Comparison of ENCODE assay signal across 12 cellular contexts in genomic region chr7:66768865-66769832, GRCh38. TPM values are rescaled to one million over a fixed set of nuclear protein-coding genes. Genes with fewer than 3 reads are reported as not detected.
A peak's percentile ranks its signal among the peaks of the same experiment; 100 is the strongest.
DNase-seq lines count a peak whose midpoint lies in the region; ATAC-seq lines count a peak whose summit lies in the region.
"Had no signal": no experiment of that assay in that cellular context is flagged by ENCODE, and none has a peak within 500 bp of the region (broad histone marks: within the 10 kb centered on the region; RNA-seq: fewer than 3 reads in every experiment).

No MANE protein-coding gene starts in this region.

- H3K4me3 ChIP-seq in naive thymus-derived CD4-positive, alpha-beta T cell (ENCODE audit: low read length): no peak overlapping the region

- H3K27me3 ChIP-seq in naive thymus-derived CD4-positive, alpha-beta T cell (ENCODE audit: control insufficient read depth in 2 of 2, insufficient read depth in 2 of 2, low read length in 2 of 2): no peaks in the 10 kb centered on the region

- H3K4me3 Mint-ChIP-seq in activated T-helper 17 cell treated with anti-CD3 and anti-CD28 coated beads, Interleukin-2, amount 50 U/mL, for 72 hours: no peak overlapping the region
- H3K4me3 Mint-ChIP-seq in naive thymus-derived CD4-positive, alpha-beta T cell: peak overlapping the region in 1 of 10 donors; percentile 12

- H3K27ac Mint-ChIP-seq in activated T-helper 17 cell treated with anti-CD3 and anti-CD28 coated beads, Interleukin-2, amount 50 U/mL, for 72 hours: peak overlapping the region; percentile 1
- peak overlapping the region in 7 of 9 donors; percentile 9 to 86 (median 74) for H3K27ac Mint-ChIP-seq in naive thymus-derived CD4-positive, alpha-beta T cell

- H3K9me3 ChIP-seq in naive thymus-derived CD4-positive, alpha-beta T cell (ENCODE audit: control insufficient read depth in 2 of 3, low read length in 3 of 3): no peaks in the 10 kb centered on the region

- no peaks in the 10 kb centered on the region for H3K27me3 Mint-ChIP-seq in activated T-helper 17 cell treated with anti-CD3 and anti-CD28 coated beads, Interleukin-2, amount 50 U/mL, for 72 hours
- H3K27me3 Mint-ChIP-seq in naive thymus-derived CD4-positive, alpha-beta T cell: no peaks in the 10 kb centered on the region

- H3K9me3 Mint-ChIP-seq in activated T-helper 17 cell treated with anti-CD3 and anti-CD28 coated beads, Interleukin-2, amount 50 U/mL, for 72 hours: no peaks in the 10 kb centered on the region
- H3K9me3 Mint-ChIP-seq in naive thymus-derived CD4-positive, alpha-beta T cell: no peaks in the 10 kb centered on the region

- DNase-seq in EL: peak; percentile 34
- DNase-seq in naive thymus-derived CD4-positive, alpha-beta T cell: no peak
- DNase-seq in stimulated activated naive CD4-positive, alpha-beta T cell treated with Interleukin-2 at 50 U/mL for 16 hours (lab: John Stamatoyannopoulos, UW): no peak
- DNase-seq in NCI-H1048 (lab: John Stamatoyannopoulos, UW): no peak
- DNase-seq in central memory CD4-positive, alpha-beta T cell: no peak
- DNase-seq: activated CD4-positive, alpha-beta T cell treated with anti-CD3 and anti-CD28 coated beads, Interleukin-2, amount 50 U/mL, for 48 hours; activated naive CD4-positive, alpha-beta T cell; COR-L47; NCI-H1694 had no signal

- ATAC-seq in HG02610 (IDR thresholded peaks at IDR 0.05; ENCODE audit: unreplicated experiment) (peak; percentile 67), HG02840 (IDR thresholded peaks at IDR 0.05; ENCODE audit: low FRiP score, unreplicated experiment) (no peak)
- no peak for ATAC-seq in activated T-helper 17 cell treated with anti-CD3 and anti-CD28 coated beads, Interleukin-2, amount 50 U/mL, for 72 hours (replicated peaks)
- ATAC-seq in naive thymus-derived CD4-positive, alpha-beta T cell: peak; percentile 21

- peaks cover 30% of the 10 kb centered on the region for H3K4me1 Mint-ChIP-seq in activated T-helper 17 cell treated with anti-CD3 and anti-CD28 coated beads, Interleukin-2, amount 50 U/mL, for 72 hours
- peaks cover 26 to 64% (median 55%) of the 10 kb centered on the region in 7 donors for H3K4me1 Mint-ChIP-seq in naive thymus-derived CD4-positive, alpha-beta T cell

- POLR2A ChIA-PET in naive thymus-derived CD4-positive, alpha-beta T cell (lab: Charles Lee): interaction anchor here (1.1 to 1.6 kb wide), 2 partner anchors 75 to 276 kb away, joined by 3 read pairs; no protein-coding TSS in a partner anchor

- H3K27ac ChIP-seq in naive thymus-derived CD4-positive, alpha-beta T cell (ENCODE audit: low read depth, low read length): peak overlapping the region; percentile 15

- H3K4me1 ChIP-seq in naive thymus-derived CD4-positive, alpha-beta T cell (ENCODE audit: control insufficient read depth in 2 of 2, insufficient read depth in 2 of 2, low read length in 2 of 2): peaks cover 0 to 4% of the 10 kb centered on the region in 2 donors

- intact Hi-C loops in naive thymus-derived CD4-positive, alpha-beta T cell (cut with micrococcal nuclease): no loop called here

- peaks cover 41% of the 10 kb centered on the region for H3K36me3 Mint-ChIP-seq in activated T-helper 17 cell treated with anti-CD3 and anti-CD28 coated beads, Interleukin-2, amount 50 U/mL, for 72 hours (ENCODE audit: low read depth)
- peaks cover 0 to 18% (median 7%) of the 10 kb centered on the region in 5 donors for H3K36me3 Mint-ChIP-seq in naive thymus-derived CD4-positive, alpha-beta T cell

- CTCF ChIA-PET in naive thymus-derived CD4-positive, alpha-beta T cell (lab: Charles Lee): no interaction called here

- peaks cover 0 to 5% (median 0%) of the 10 kb centered on the region in 3 experiments for H3K36me3 ChIP-seq in naive thymus-derived CD4-positive, alpha-beta T cell (ENCODE audit: control insufficient read depth in 2 of 3, insufficient read depth in 3 of 3, low read length in 3 of 3)

RNA-seq across cellular contexts. Expression of gene RABGEF1, which starts 28.6 kb away (rescaled TPM):
- 10 to 100 TPM; 24.5 to 37.4 TPM for total RNA-seq in activated T-helper 17 cell treated with anti-CD3 and anti-CD28 coated beads, Interleukin-2, amount 50 U/mL, for 72 hours
- 10 to 100 TPM; 20.7 to 35.7 (median 22.2) TPM for total RNA-seq in naive thymus-derived CD4-positive, alpha-beta T cell
- polyA plus RNA-seq in naive thymus-derived CD4-positive, alpha-beta T cell: 10 to 100 TPM; 20.5 to 21.1 TPM

Comparison
In these comparisons a context has a peak if more than half of its experiments do, and no peak if none do; other contexts are left out.
1. ATAC-seq: peak in HG02610 (single experiment) and naive thymus-derived CD4-positive, alpha-beta T cell (single experiment); none in activated T-helper 17 cell treated with anti-CD3 and anti-CD28 coated beads, Interleukin-2, amount 50 U/mL, for 72 hours (single experiment) and HG02840 (single experiment).